In the genomic region with DNA sequence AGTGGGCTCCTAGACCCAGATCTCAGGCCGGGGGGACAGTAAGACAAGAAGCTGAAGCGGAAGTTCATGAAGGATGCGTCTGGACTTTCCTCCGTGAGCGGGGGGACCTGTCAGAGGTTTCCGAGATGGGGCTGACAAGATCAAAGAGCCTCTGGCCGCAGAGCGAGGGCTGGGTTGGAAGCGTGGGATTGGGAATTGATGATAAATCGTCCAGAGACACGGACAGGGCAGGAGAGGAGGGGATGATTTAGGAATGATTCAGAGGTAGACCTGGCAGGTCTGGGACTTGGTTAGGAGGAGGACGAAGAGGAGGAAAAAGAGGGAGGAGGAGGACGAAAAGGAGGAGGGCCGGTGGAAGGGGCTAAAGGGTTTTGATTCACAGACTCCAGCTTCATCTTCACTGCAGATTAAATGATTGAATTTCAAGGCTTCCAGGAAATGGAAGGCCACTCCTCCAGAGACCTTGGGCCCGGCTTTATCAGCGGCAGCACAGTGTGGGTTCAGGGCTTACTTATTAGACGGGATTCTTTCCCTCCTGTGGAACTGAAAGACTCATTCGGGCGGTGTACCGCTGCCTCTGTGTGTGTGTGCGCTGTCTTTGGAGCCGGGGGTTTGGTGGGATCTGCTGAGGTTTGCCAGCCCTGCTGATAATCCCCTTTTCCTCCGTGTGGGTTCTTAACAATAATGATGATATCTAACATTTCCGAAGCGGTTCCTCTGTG, we compare ENCODE assay signal across 26 cellular contexts.
DNase-seq lines count a peak whose midpoint lies in the region; ATAC-seq, FAIRE-seq and TF ChIP-seq lines count a peak whose summit lies in the region.
"Had no signal": no experiment of that assay in that cellular context is flagged by ENCODE, and none has a peak within 500 bp of the region (broad histone marks: within the 10 kb centered on the region; RNA-seq: fewer than 3 reads in every experiment).

No MANE protein-coding gene starts in this region.

- H3K27me3 Mint-ChIP-seq in chondrocyte (ENCODE audit: low read depth) = no peaks in the 10 kb centered on the region
- peaks cover 15% of the 10 kb centered on the region for H3K27me3 Mint-ChIP-seq in activated naive CD8-positive, alpha-beta T cell treated with anti-CD3 and anti-CD28 coated beads, Interleukin-2, amount 50 U/mL, for 24 hours

- H3K36me3 ChIP-seq in adrenal gland (replicated peaks in 1 of 2) = no peaks in the 10 kb centered on the region
- H3K36me3 ChIP-seq in small intestine (ENCODE audit: control insufficient read depth in 2 of 2, insufficient read depth in 2 of 2, low read length in 2 of 2) = no peaks in the 10 kb centered on the region
- H3K36me3 ChIP-seq in spleen = no peaks in the 10 kb centered on the region
- H3K36me3 ChIP-seq: cardiac muscle cell, upper lobe of right lung had no signal

- peak overlapping the region in 2 of 5 donors; percentile 13 to 67 for H3K27ac ChIP-seq in adrenal gland
- H3K27ac ChIP-seq in small intestine (ENCODE audit: low read depth in 1 of 2, low read length in 1 of 2) = peak overlapping the region in 1 of 2 donors; percentile 82
- no peak overlapping the region for H3K27ac ChIP-seq in spleen
- H3K27ac ChIP-seq: cardiac muscle cell, epithelial cell of prostate, foreskin keratinocyte, psoas muscle, upper lobe of right lung had no signal

- H3K4me3 Mint-ChIP-seq in chondrocyte (ENCODE audit: unreplicated experiment) = no peak overlapping the region
- no peak overlapping the region for H3K4me3 Mint-ChIP-seq in activated naive CD8-positive, alpha-beta T cell treated with anti-CD3 and anti-CD28 coated beads, Interleukin-2, amount 50 U/mL, for 24 hours
- H3K4me3 Mint-ChIP-seq: activated CD4-positive, alpha-beta T cell treated with anti-CD3 and anti-CD28 coated beads for 36 hours; CD8-positive, alpha-beta memory T cell; memory B cell; natural killer cell; T-cell had no signal

- no peaks in the 10 kb centered on the region for H3K4me1 Mint-ChIP-seq in chondrocyte (ENCODE audit: low read depth)
- no peaks in the 10 kb centered on the region for H3K4me1 Mint-ChIP-seq in activated naive CD8-positive, alpha-beta T cell treated with anti-CD3 and anti-CD28 coated beads, Interleukin-2, amount 50 U/mL, for 24 hours
- H3K4me1 Mint-ChIP-seq: activated CD4-positive, alpha-beta T cell treated with anti-CD3 and anti-CD28 coated beads for 36 hours; CD8-positive, alpha-beta memory T cell; memory B cell; natural killer cell; T-cell had no signal

- intact Hi-C loops in adrenal gland (cut with DNase I) = loop anchor here in 1 of 2 donors (10.0 kb wide), 1 partner anchor 197 kb away; no protein-coding TSS in a partner anchor
- intact Hi-C loops in spleen (cut with DNase I; ENCODE audit: low total_unique reads) = no loop called here

- peak; percentile 3 for DNase-seq in Jurkat, Clone E6-1 (ENCODE audit: low read depth, low spot score)
- DNase-seq in adrenal gland (peak in 6 of 7 donors; percentile 51 to 76 (median 64)), left kidney (ENCODE audit: low read depth, low spot score) (peak; percentile 48), small intestine (peak; percentile 77), spleen (no peak), chondrocyte (ENCODE audit: low spot score) (no peak), NCI-H69 (lab: John Stamatoyannopoulos, UW) (no peak)
- DNase-seq in activated naive CD8-positive, alpha-beta T cell treated with anti-CD3 and anti-CD28 coated beads, Interleukin-2, amount 50 U/mL, for 24 hours = no peak
- DNase-seq: activated CD4-positive, alpha-beta T cell treated with anti-CD3 and anti-CD28 coated beads for 36 hours; CD8-positive, alpha-beta memory T cell; foreskin keratinocyte; GOT3; hippocampal formation; natural killer cell; NCI-H1105; NCI-H510A treated with DMSO at 0.1 percent for 48 hours; psoas muscle; T-cell; upper lobe of right lung had no signal

- H3K4me3 ChIP-seq in Jurkat, Clone E6-1 (ENCODE audit: low read length) = no peak overlapping the region
- peak overlapping the region in 1 of 4 donors; percentile 40 for H3K4me3 ChIP-seq in adrenal gland
- H3K4me3 ChIP-seq in small intestine (ENCODE audit: low read depth in 1 of 2, low read length in 2 of 2) = no peak overlapping the region
- no peak overlapping the region for H3K4me3 ChIP-seq in spleen
- H3K4me3 ChIP-seq: cardiac muscle cell, GM12878, psoas muscle, upper lobe of right lung had no signal

- H3K9me3 Mint-ChIP-seq in chondrocyte (ENCODE audit: low read depth) = no peaks in the 10 kb centered on the region
- H3K9me3 Mint-ChIP-seq in activated naive CD8-positive, alpha-beta T cell treated with anti-CD3 and anti-CD28 coated beads, Interleukin-2, amount 50 U/mL, for 24 hours = peaks cover 9% of the 10 kb centered on the region
- H3K9me3 Mint-ChIP-seq: natural killer cell had no signal

- TF ChIP-seq POLR2A in adrenal gland (IDR thresholded peaks at IDR 0.05) (no peak), spleen (IDR thresholded peaks at IDR 0.05) (no peak)

- no peak for ATAC-seq in activated naive CD8-positive, alpha-beta T cell treated with anti-CD3 and anti-CD28 coated beads, Interleukin-2, amount 50 U/mL, for 24 hours
- ATAC-seq: activated CD4-positive, alpha-beta T cell treated with anti-CD3 and anti-CD28 coated beads for 36 hours; foreskin keratinocyte; GM12878; natural killer cell; psoas muscle; Right ventricle myocardium inferior; T-cell; upper lobe of right lung had no signal

- H3K4me1 ChIP-seq in adrenal gland (replicated peaks in 1 of 2) (peaks cover 0 to 4% of the 10 kb centered on the region in 2 donors), small intestine (ENCODE audit: control insufficient read depth in 2 of 2, insufficient read depth in 1 of 2, low read depth in 1 of 2, low read length in 1 of 2) (no peaks in the 10 kb centered on the region), spleen (peaks cover 0 to 8% (median 0%) of the 10 kb centered on the region in 6 donors)
- H3K4me1 ChIP-seq: foreskin keratinocyte, psoas muscle, upper lobe of right lung had no signal

- H3K9me3 ChIP-seq in adrenal gland (replicated peaks in 1 of 3) (no peaks in the 10 kb centered on the region), small intestine (ENCODE audit: control insufficient read depth, low read depth) (no peaks in the 10 kb centered on the region), spleen (peaks cover 0 to 7% (median 2%) of the 10 kb centered on the region in 8 donors)
- H3K9me3 ChIP-seq: psoas muscle, upper lobe of right lung had no signal

- 35 to 43% (median 40%) methylated on average over 25 of the region's 25 CpGs for WGBS in adrenal gland, 4 donors
- 40 to 65% (median 56%) methylated on average over 25 of the region's 25 CpGs for WGBS in small intestine, 3 donors
- 62 to 72% (median 70%) methylated on average over 25 of the region's 25 CpGs for WGBS in spleen, 5 donors

- H3K27me3 ChIP-seq in adrenal gland (no peaks in the 10 kb centered on the region), small intestine (ENCODE audit: control insufficient read depth in 2 of 2, insufficient read depth in 2 of 2, low read length in 2 of 2) (no peaks in the 10 kb centered on the region), spleen (replicated peaks in 1 of 7) (peaks cover 0 to 8% (median 0%) of the 10 kb centered on the region in 7 donors)
- H3K27me3 ChIP-seq: cardiac muscle cell, foreskin keratinocyte, upper lobe of right lung had no signal

- TF ChIP-seq CTCF in adrenal gland (IDR thresholded peaks at IDR 0.05) = peak in 1 of 6 experiments; percentile 8
- TF ChIP-seq CTCF in spleen (IDR thresholded peaks at IDR 0.05 in 8 of 11, conservative IDR thresholded peaks at IDR 0.05 in 3 of 11) = no peak
- TF ChIP-seq CTCF in chondrocyte (IDR thresholded peaks at IDR 0.05) = no peak

- FAIRE-seq in small intestine (lab: Jason Lieb, UNC) = no peak
- FAIRE-seq: GM12878, GM19239, HTR-8/SVneo had no signal

- H3K27ac Mint-ChIP-seq in chondrocyte (ENCODE audit: unreplicated experiment) = no peak overlapping the region
- H3K27ac Mint-ChIP-seq in activated naive CD8-positive, alpha-beta T cell treated with anti-CD3 and anti-CD28 coated beads, Interleukin-2, amount 50 U/mL, for 24 hours = no peak overlapping the region
- H3K27ac Mint-ChIP-seq: activated CD4-positive, alpha-beta T cell treated with anti-CD3 and anti-CD28 coated beads for 36 hours; CD8-positive, alpha-beta memory T cell; memory B cell; natural killer cell; T-cell had no signal

- no peaks in the 10 kb centered on the region for H3K36me3 Mint-ChIP-seq in chondrocyte (ENCODE audit: low read depth)
- no peaks in the 10 kb centered on the region for H3K36me3 Mint-ChIP-seq in activated naive CD8-positive, alpha-beta T cell treated with anti-CD3 and anti-CD28 coated beads, Interleukin-2, amount 50 U/mL, for 24 hours (ENCODE audit: low read depth)
- H3K36me3 Mint-ChIP-seq: natural killer cell, T-cell had no signal

Comparison
In these comparisons a context has a peak if more than half of its experiments do, and no peak if none do; other contexts are left out.
1. DNase-seq: peak in Jurkat, Clone E6-1 (single experiment), adrenal gland (6 of 7), left kidney (single experiment) and small intestine (single experiment); none in spleen (single experiment), chondrocyte (single experiment), NCI-H69 (single experiment) and activated naive CD8-positive, alpha-beta T cell treated with anti-CD3 and anti-CD28 coated beads, Interleukin-2, amount 50 U/mL, for 24 hours (single experiment).